In the genomic region with DNA sequence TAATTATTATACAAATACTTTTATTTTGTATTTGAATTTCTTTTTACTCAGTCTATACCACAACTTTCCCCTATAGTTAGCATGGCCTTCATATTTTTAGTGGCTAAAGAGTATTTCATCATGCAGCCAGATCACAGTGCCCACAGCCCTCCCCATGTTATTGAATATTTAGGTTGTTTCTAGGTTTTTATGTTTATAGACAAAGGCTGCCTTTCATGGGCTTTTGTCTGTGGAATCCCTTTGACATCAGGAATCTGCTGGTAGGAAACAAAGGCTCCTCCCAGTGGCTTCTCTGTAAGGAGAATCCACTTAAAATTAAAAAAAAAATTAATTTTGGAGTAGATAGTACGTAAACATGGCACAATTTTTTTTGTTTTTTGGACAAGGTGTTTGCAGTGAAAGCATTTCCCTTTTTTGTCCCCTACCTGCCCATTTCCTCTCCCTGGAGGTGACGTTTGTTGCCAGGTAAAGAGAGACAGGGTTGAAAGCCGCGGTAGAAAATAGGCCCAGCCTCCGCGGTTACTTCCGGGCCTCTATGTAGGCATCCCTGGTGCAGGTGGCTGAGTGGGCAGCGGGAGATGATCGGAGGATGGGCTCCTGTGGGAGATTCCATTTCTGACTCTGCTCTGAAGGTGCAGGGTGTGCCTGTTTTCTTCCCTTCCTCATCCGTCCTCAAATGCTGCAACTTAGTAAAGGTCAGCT, we compare ENCODE assay signal across 14 cellular contexts.
DNase-seq lines count a peak whose midpoint lies in the region; ATAC-seq, FAIRE-seq and TF ChIP-seq lines count a peak whose summit lies in the region.
"Had no signal": no experiment of that assay in that cellular context is flagged by ENCODE, and none has a peak within 500 bp of the region (broad histone marks: within the 10 kb centered on the region; RNA-seq: fewer than 3 reads in every experiment).

No MANE protein-coding gene starts in this region.

- H3K9me3 ChIP-seq in HUES48 (ENCODE audit: control insufficient read depth, insufficient read depth, low read length) (no peaks in the 10 kb centered on the region), H1 (ENCODE audit: insufficient read depth in 2 of 2, low read depth in 1 of 2, low read length in 1 of 2) (no peaks in the 10 kb centered on the region), WERI-Rb-1 (ENCODE audit: severe bottlenecking) (no peaks in the 10 kb centered on the region)
- H3K9me3 ChIP-seq: A549, Caco-2 had no signal

- no peak overlapping the region for H3K14ac ChIP-seq in H1 (ENCODE audit: insufficient read length)

- no peak overlapping the region for H3K4ac ChIP-seq in H1 (replicated peaks; ENCODE audit: insufficient read length, low read depth, low read length)

- TF ChIP-seq RAD21 in H1 (IDR thresholded peaks at IDR 0.05 in 1 of 2, conservative IDR thresholded peaks at IDR 0.05 in 1 of 2; ENCODE audit: low read depth in 2 of 2, low read length in 2 of 2): no peak

- TF ChIP-seq POLR2A in H1 (IDR thresholded peaks at IDR 0.05; ENCODE audit: control extremely low read depth in 1 of 2, low read depth in 2 of 2, low read length in 2 of 2): no peak

- H2BK12ac ChIP-seq in H1 (ENCODE audit: low read depth, low read length): 0 out of 2 replicates have a peak overlapping the region, but pooled peaks have one; percentile 27

- no peak overlapping the region for H2AFZ ChIP-seq in H1 (ENCODE audit: low read length)

- H2BK15ac ChIP-seq in H1 (ENCODE audit: low read length): no peak overlapping the region

- H3K56ac ChIP-seq in H1 (replicated peaks; ENCODE audit: insufficient read length, low read depth, low read length): no peak overlapping the region

- H3K4me2 ChIP-seq in H1 (ENCODE audit: insufficient read depth in 1 of 2, low read depth in 2 of 2, low read length in 2 of 2): peak overlapping the region in 1 of 2 experiments; percentile 30; a peak in 1 of 4 replicates
- H3K4me2 ChIP-seq: A549 had no signal

- 77% methylated on average over 10 of the region's 10 CpGs; no CpG with 5 or more reads in 1 of the 2 experiments for WGBS in H1 (ENCODE audit: extremely low coverage in 1 of 2, insufficient coverage in 1 of 2, insufficient read length in 1 of 2, insufficient replicate concordance in 2 of 2, low coverage in 1 of 2, low lambda C conversion rate in 2 of 2, missing lambda C conversion rate in 1 of 2), 2 experiments

- H4K5ac ChIP-seq in H1 (ENCODE audit: insufficient read length, low read depth, low read length): no peak overlapping the region

- no peak overlapping the region for H3K23ac ChIP-seq in H1 (ENCODE audit: insufficient read length)

- H2BK120ac ChIP-seq in H1 (replicated peaks; ENCODE audit: low read depth, low read length): no peak overlapping the region

- TF ChIP-seq CTCF in H1 (IDR thresholded peaks at IDR 0.05; ENCODE audit: control extremely low read depth in 1 of 3, insufficient read depth in 1 of 3, low read depth in 1 of 3, low read length in 3 of 3): no peak
- TF ChIP-seq CTCF in WERI-Rb-1 (IDR thresholded peaks at IDR 0.05; ENCODE audit: low read depth, low read length): no peak

- H3K4me1 ChIP-seq in HUES48 (ENCODE audit: control insufficient read depth, insufficient read depth, low read length) (peaks cover 10% of the 10 kb centered on the region), H1 (replicated peaks in 1 of 4; ENCODE audit: control insufficient read depth in 3 of 4, insufficient read depth in 4 of 4, low read length in 3 of 4) (peaks cover 0 to 3% (median under 1%) of the 10 kb centered on the region in 4 experiments; a peak in 2 of 7 replicates)
- H3K4me1 ChIP-seq: A549, Caco-2 had no signal

- DNase-seq in H1 (ENCODE audit: low read depth in 1 of 2, low spot score in 2 of 2) (no peak), iPS-NIHi11 (ENCODE audit: low spot score) (peak; percentile 17), amniotic stem cell (lab: John Stamatoyannopoulos, UW) (no peak), WERI-Rb-1 (no peak), ecto neural progenitor cell (ENCODE audit: low spot score) (no peak)
- DNase-seq: Caco-2; CD8-positive, alpha-beta T cell; DMS53; GF-D8 had no signal

- H2BK5ac ChIP-seq in H1 (ENCODE audit: low read depth, low read length): no peak overlapping the region

- no peak for FAIRE-seq in H1 (lab: Jason Lieb, UNC)
- FAIRE-seq: A549, GM19239, H54 had no signal

- no peaks in the 10 kb centered on the region; the same call in 1 of the 2 replicates for H3K23me2 ChIP-seq in H1 (ENCODE audit: low read depth, low read length)

- no peak overlapping the region for H2BK20ac ChIP-seq in H1 (ENCODE audit: low read length)

- H3K79me2 ChIP-seq in H1 (ENCODE audit: control insufficient read depth in 1 of 2, insufficient read depth in 2 of 2, low read length in 2 of 2): no peaks in the 10 kb centered on the region

- H4K8ac ChIP-seq in H1 (ENCODE audit: extremely low read depth, insufficient read depth, low read length): no peak overlapping the region

- H3K27ac ChIP-seq in HUES48 (ENCODE audit: low read depth, low read length): peak overlapping the region; percentile 14
- no peak overlapping the region for H3K27ac ChIP-seq in H1 (ENCODE audit: low read depth, low read length)
- H3K27ac ChIP-seq in WERI-Rb-1: no peak overlapping the region
- H3K27ac ChIP-seq: A549 had no signal

- no peaks in the 10 kb centered on the region for H3K79me1 ChIP-seq in H1 (ENCODE audit: low read depth, low read length)

- H3K18ac ChIP-seq in H1 (ENCODE audit: extremely low read depth, low read length): no peak overlapping the region; the same call in 1 of the 2 replicates

- no peak overlapping the region for H2AK5ac ChIP-seq in H1 (ENCODE audit: low read depth, low read length)

- no peaks in the 10 kb centered on the region for H3K27me3 ChIP-seq in HUES48 (ENCODE audit: control insufficient read depth, insufficient read depth, low read length)
- H3K27me3 ChIP-seq in H1 (replicated peaks in 1 of 4; ENCODE audit: control insufficient read depth in 3 of 4, extremely low read depth in 1 of 4, insufficient read depth in 3 of 4, low read length in 3 of 4): no peaks in the 10 kb centered on the region
- no peaks in the 10 kb centered on the region for H3K27me3 ChIP-seq in WERI-Rb-1 (ENCODE audit: insufficient read depth, low read depth, severe bottlenecking)

- no peaks in the 10 kb centered on the region for H4K20me1 ChIP-seq in H1 (replicated peaks in 1 of 2; ENCODE audit: control insufficient read depth in 1 of 2, insufficient read depth in 2 of 2, low read length in 2 of 2)

- H3K4me3 ChIP-seq in HUES48 (ENCODE audit: low read depth, low read length) (no peak overlapping the region), H1 (ENCODE audit: extremely low read depth in 1 of 4, insufficient read depth in 2 of 4, low read depth in 3 of 4, low read length in 4 of 4) (no peak overlapping the region), WERI-Rb-1 (ENCODE audit: low read depth, low read length) (no peak overlapping the region)
- H3K4me3 ChIP-seq: A549 had no signal

- no peak for ATAC-seq in GM21786 (IDR thresholded peaks at IDR 0.05; ENCODE audit: unreplicated experiment)
- ATAC-seq: A549; CD8-positive, alpha-beta T cell had no signal

- no peak for TF ChIP-seq EP300 in H1 (IDR thresholded peaks at IDR 0.05; ENCODE audit: borderline replicate concordance in 1 of 2, low read depth in 2 of 2, low read length in 2 of 2)

- no peak overlapping the region for H3K9ac ChIP-seq in HUES48 (ENCODE audit: low read depth, low read length)
- H3K9ac ChIP-seq in H1 (replicated peaks in 1 of 4; ENCODE audit: extremely low read depth in 1 of 4, low read depth in 3 of 4, low read length in 3 of 4): no peak overlapping the region

- H3K36me3 ChIP-seq in HUES48 (ENCODE audit: control insufficient read depth, insufficient read depth, low read length) (peaks cover 12% of the 10 kb centered on the region; the same call in 1 of the 2 replicates), H1 (ENCODE audit: control insufficient read depth in 2 of 4, insufficient read depth in 4 of 4, low read length in 3 of 4) (peaks cover 0 to 3% (median 0%) of the 10 kb centered on the region in 4 experiments; a peak in 3 of 8 replicates), WERI-Rb-1 (no peaks in the 10 kb centered on the region)

- CTCF ChIA-PET in H1 (lab: Charles Lee; ENCODE audit: partially characterized antibody): no interaction called here

- POLR2A ChIA-PET in H1 (lab: Charles Lee; ENCODE audit: partially characterized antibody): no interaction called here

- H4K91ac ChIP-seq in H1 (replicated peaks; ENCODE audit: insufficient read length, low read length): no peak overlapping the region

TF ChIP-seq in H1, 55 proteins besides CTCF, POLR2A, EP300 and RAD21:
- peak; percentile 75; the same call in 1 of the 2 replicates for TF ChIP-seq RFX5 (IDR thresholded peaks at IDR 0.05; ENCODE audit: borderline replicate concordance, low read depth, low read length)
- TF ChIP-seq ASH2L (IDR thresholded peaks at IDR 0.05; ENCODE audit: low read length): peak; percentile 25
- TF ChIP-seq TAF1 (IDR thresholded peaks at IDR 0.05; ENCODE audit: low read depth, low read length): no peak
- TF ChIP-seq HDAC6 (IDR thresholded peaks at IDR 0.05; ENCODE audit: low read depth, low read length): no peak
- 0 out of 2 replicates have a peak, but pooled peaks have one; percentile 44 for TF ChIP-seq TCF12 (IDR thresholded peaks at IDR 0.05; ENCODE audit: low read depth, low read length)
